In the genomic region with DNA sequence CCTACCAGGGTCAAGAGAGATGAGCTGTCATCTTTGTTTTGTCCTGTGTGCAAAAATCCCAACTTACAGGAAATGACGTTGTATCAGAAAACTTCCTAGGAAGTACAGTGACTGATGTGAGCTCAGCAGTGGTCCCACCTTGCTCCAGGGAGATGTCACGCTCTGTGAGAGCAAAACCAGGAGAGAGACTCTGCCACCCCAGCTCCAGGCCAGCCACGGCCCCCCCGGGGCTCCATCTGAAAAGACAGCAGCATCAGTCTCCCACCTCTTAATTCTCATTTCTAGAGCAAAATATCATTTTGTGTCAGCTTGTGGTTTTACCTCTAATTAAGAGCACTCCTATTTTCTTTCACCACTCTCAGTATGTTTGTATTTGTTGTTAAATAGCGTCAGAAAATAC, we compare ENCODE assay signal across 3 cellular contexts.
TF ChIP-seq lines count a peak whose summit lies in the region.

No MANE protein-coding gene starts in this region.

TF ChIP-seq in SK-N-SH, 30 proteins besides CTCF, POLR2A, EP300 and RAD21:
- TF ChIP-seq, protein P1, sequence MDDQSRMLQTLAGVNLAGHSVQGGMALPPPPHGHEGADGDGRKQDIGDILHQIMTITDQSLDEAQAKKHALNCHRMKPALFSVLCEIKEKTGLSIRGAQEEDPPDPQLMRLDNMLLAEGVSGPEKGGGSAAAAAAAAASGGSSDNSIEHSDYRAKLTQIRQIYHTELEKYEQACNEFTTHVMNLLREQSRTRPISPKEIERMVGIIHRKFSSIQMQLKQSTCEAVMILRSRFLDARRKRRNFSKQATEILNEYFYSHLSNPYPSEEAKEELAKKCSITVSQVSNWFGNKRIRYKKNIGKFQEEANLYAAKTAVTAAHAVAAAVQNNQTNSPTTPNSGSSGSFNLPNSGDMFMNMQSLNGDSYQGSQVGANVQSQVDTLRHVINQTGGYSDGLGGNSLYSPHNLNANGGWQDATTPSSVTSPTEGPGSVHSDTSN (IDR thresholded peaks at IDR 0.05) = 0 out of 2 replicates have a peak, but pooled peaks have one; percentile 5
- no peak for TF ChIP-seq GABPA (IDR thresholded peaks at IDR 0.05; ENCODE audit: low read depth)
- TF ChIP-seq, protein P2, sequence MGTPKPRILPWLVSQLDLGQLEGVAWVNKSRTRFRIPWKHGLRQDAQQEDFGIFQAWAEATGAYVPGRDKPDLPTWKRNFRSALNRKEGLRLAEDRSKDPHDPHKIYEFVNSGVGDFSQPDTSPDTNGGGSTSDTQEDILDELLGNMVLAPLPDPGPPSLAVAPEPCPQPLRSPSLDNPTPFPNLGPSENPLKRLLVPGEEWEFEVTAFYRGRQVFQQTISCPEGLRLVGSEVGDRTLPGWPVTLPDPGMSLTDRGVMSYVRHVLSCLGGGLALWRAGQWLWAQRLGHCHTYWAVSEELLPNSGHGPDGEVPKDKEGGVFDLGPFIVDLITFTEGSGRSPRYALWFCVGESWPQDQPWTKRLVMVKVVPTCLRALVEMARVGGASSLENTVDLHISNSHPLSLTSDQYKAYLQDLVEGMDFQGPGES (IDR thresholded peaks at IDR 0.05; ENCODE audit: low read depth, low read length) = no peak

TF ChIP-seq in SK-N-SH treated with all-trans-retinoic acid at 6 μM for 48 hours, 23 proteins besides CTCF, POLR2A, EP300 and RAD21:
- TF ChIP-seq TCF4 (CRISPR knock-in tag; IDR thresholded peaks at IDR 0.05; ENCODE audit: borderline replicate concordance) (no peak), ZNF8 (CRISPR knock-in tag; IDR thresholded peaks at IDR 0.05) (no peak), ZFP3 (CRISPR knock-in tag; IDR thresholded peaks at IDR 0.05) (no peak), GLIS3 (CRISPR knock-in tag; IDR thresholded peaks at IDR 0.05) (no peak), RARB (CRISPR knock-in tag; IDR thresholded peaks at IDR 0.05) (no peak), ESRRG (CRISPR knock-in tag; IDR thresholded peaks at IDR 0.05) (no peak), ARNTL (CRISPR knock-in tag; IDR thresholded peaks at IDR 0.05; ENCODE audit: borderline replicate concordance, low read depth) (no peak), ZFP30 (CRISPR knock-in tag; IDR thresholded peaks at IDR 0.05) (no peak), OSR1 (CRISPR knock-in tag; IDR thresholded peaks at IDR 0.05) (no peak), PPARA (CRISPR knock-in tag; IDR thresholded peaks at IDR 0.05; ENCODE audit: borderline replicate concordance) (no peak)
- TF ChIP-seq, protein P3, sequence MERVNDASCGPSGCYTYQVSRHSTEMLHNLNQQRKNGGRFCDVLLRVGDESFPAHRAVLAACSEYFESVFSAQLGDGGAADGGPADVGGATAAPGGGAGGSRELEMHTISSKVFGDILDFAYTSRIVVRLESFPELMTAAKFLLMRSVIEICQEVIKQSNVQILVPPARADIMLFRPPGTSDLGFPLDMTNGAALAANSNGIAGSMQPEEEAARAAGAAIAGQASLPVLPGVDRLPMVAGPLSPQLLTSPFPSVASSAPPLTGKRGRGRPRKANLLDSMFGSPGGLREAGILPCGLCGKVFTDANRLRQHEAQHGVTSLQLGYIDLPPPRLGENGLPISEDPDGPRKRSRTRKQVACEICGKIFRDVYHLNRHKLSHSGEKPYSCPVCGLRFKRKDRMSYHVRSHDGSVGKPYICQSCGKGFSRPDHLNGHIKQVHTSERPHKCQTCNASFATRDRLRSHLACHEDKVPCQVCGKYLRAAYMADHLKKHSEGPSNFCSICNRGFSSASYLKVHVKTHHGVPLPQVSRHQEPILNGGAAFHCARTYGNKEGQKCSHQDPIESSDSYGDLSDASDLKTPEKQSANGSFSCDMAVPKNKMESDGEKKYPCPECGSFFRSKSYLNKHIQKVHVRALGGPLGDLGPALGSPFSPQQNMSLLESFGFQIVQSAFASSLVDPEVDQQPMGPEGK (CRISPR knock-in tag; IDR thresholded peaks at IDR 0.05; ENCODE audit: borderline replicate concordance) = no peak
- TF ChIP-seq, protein P4, sequence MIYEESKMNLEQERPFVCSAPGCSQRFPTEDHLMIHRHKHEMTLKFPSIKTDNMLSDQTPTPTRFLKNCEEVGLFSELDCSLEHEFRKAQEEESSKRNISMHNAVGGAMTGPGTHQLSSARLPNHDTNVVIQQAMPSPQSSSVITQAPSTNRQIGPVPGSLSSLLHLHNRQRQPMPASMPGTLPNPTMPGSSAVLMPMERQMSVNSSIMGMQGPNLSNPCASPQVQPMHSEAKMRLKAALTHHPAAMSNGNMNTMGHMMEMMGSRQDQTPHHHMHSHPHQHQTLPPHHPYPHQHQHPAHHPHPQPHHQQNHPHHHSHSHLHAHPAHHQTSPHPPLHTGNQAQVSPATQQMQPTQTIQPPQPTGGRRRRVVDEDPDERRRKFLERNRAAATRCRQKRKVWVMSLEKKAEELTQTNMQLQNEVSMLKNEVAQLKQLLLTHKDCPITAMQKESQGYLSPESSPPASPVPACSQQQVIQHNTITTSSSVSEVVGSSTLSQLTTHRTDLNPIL (CRISPR knock-in tag; IDR thresholded peaks at IDR 0.05; ENCODE audit: low read depth) = no peak
- TF ChIP-seq, protein P5, sequence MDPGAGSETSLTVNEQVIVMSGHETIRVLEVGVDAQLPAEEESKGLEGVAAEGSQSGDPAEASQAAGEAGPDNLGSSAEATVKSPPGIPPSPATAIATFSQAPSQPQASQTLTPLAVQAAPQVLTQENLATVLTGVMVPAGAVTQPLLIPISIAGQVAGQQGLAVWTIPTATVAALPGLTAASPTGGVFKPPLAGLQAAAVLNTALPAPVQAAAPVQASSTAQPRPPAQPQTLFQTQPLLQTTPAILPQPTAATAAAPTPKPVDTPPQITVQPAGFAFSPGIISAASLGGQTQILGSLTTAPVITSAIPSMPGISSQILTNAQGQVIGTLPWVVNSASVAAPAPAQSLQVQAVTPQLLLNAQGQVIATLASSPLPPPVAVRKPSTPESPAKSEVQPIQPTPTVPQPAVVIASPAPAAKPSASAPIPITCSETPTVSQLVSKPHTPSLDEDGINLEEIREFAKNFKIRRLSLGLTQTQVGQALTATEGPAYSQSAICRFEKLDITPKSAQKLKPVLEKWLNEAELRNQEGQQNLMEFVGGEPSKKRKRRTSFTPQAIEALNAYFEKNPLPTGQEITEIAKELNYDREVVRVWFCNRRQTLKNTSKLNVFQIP (CRISPR knock-in tag; IDR thresholded peaks at IDR 0.05; ENCODE audit: borderline replicate concordance, low read depth) = no peak
- TF ChIP-seq, protein P6, sequence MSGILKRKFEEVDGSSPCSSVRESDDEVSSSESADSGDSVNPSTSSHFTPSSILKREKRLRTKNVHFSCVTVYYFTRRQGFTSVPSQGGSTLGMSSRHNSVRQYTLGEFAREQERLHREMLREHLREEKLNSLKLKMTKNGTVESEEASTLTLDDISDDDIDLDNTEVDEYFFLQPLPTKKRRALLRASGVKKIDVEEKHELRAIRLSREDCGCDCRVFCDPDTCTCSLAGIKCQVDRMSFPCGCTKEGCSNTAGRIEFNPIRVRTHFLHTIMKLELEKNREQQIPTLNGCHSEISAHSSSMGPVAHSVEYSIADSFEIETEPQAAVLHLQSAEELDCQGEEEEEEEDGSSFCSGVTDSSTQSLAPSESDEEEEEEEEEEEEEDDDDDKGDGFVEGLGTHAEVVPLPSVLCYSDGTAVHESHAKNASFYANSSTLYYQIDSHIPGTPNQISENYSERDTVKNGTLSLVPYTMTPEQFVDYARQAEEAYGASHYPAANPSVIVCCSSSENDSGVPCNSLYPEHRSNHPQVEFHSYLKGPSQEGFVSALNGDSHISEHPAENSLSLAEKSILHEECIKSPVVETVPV (CRISPR knock-in tag; IDR thresholded peaks at IDR 0.05) = no peak

TF ChIP-seq in GM12878, 131 proteins besides CTCF, POLR2A, EP300 and RAD21 (continues in another document):
- TF ChIP-seq NFIC (IDR thresholded peaks at IDR 0.05; ENCODE audit: low read depth, low read length) (peak; percentile 52; the same call in 1 of the 2 replicates), EGR1 (IDR thresholded peaks at IDR 0.05; ENCODE audit: borderline replicate concordance in 1 of 2, low read depth in 2 of 2, low read length in 2 of 2) (no peak), JUND (IDR thresholded peaks at IDR 0.05; ENCODE audit: low read depth, low read length) (0 out of 2 replicates have a peak, but pooled peaks have one; percentile 35), SIX5 (IDR thresholded peaks at IDR 0.05; ENCODE audit: low read depth, low read length, severe bottlenecking) (no peak), GATAD2B (conservative IDR thresholded peaks at IDR 0.05; ENCODE audit: low read depth) (0 out of 2 replicates have a peak, but pooled peaks have one; percentile 58), CBFB (IDR thresholded peaks at IDR 0.05; ENCODE audit: low read depth) (0 out of 2 replicates have a peak, but pooled peaks have one; percentile 31), MTA2 (IDR thresholded peaks at IDR 0.05; ENCODE audit: low read depth) (peak; percentile 94), IKZF1 (conservative IDR thresholded peaks at IDR 0.05) (peak; percentile 69), IKZF2 (IDR thresholded peaks at IDR 0.05) (peak; percentile 68 to 77), NR2C1 (IDR thresholded peaks at IDR 0.05) (no peak), PAX8 (IDR thresholded peaks at IDR 0.05) (no peak), KLF5 (IDR thresholded peaks at IDR 0.05; ENCODE audit: partially characterized antibody) (no peak), ZZZ3 (IDR thresholded peaks at IDR 0.05; ENCODE audit: control insufficient read depth, insufficient read length, low read depth) (no peak), SRF (IDR thresholded peaks at IDR 0.05; ENCODE audit: low read depth in 2 of 2, low read length in 2 of 2) (no peak), TCF12 (IDR thresholded peaks at IDR 0.05; ENCODE audit: low read depth, low read length) (no peak), CREB1 (IDR thresholded peaks at IDR 0.05; ENCODE audit: low read depth) (no peak), TCF3 (IDR thresholded peaks at IDR 0.05; ENCODE audit: borderline replicate concordance, insufficient read depth, low read depth, low read length) (no peak), HDAC2 (IDR thresholded peaks at IDR 0.05) (no peak), YBX1 (IDR thresholded peaks at IDR 0.05) (no peak), SMAD1 (IDR thresholded peaks at IDR 0.05; ENCODE audit: low read depth, partially characterized antibody) (no peak), FOS (IDR thresholded peaks at IDR 0.05; ENCODE audit: borderline replicate concordance, extremely low read depth, insufficient read length) (no peak), CREM (IDR thresholded peaks at IDR 0.05; ENCODE audit: low read depth) (peak; percentile 57; the same call in 1 of the 2 replicates), ATF7 (IDR thresholded peaks at IDR 0.05; ENCODE audit: low read depth) (peak; percentile 40; the same call in 1 of the 2 replicates), ZNF274 (IDR thresholded peaks at IDR 0.05; ENCODE audit: insufficient read depth, insufficient read length) (no peak), ZNF622 (IDR thresholded peaks at IDR 0.05) (no peak), POU2F2 (IDR thresholded peaks at IDR 0.05; ENCODE audit: borderline replicate concordance, low read depth, low read length) (no peak), NFXL1 (IDR thresholded peaks at IDR 0.05; ENCODE audit: borderline replicate concordance) (no peak), SUPT20H (IDR thresholded peaks at IDR 0.05; ENCODE audit: borderline replicate concordance, control insufficient read depth, low read depth, low read length) (no peak), RCOR1 (conservative IDR thresholded peaks at IDR 0.05; ENCODE audit: low read depth, low read length) (no peak), SREBF2 (IDR thresholded peaks at IDR 0.05; ENCODE audit: low read length) (no peak), MYB (IDR thresholded peaks at IDR 0.05; ENCODE audit: borderline replicate concordance, low read depth, low read length) (no peak), ZNF217 (IDR thresholded peaks at IDR 0.05) (no peak), CBX3 (IDR thresholded peaks at IDR 0.05; ENCODE audit: borderline replicate concordance, low read depth) (no peak), JUNB (IDR thresholded peaks at IDR 0.05) (peak; percentile 90)
- TF ChIP-seq, protein P7, sequence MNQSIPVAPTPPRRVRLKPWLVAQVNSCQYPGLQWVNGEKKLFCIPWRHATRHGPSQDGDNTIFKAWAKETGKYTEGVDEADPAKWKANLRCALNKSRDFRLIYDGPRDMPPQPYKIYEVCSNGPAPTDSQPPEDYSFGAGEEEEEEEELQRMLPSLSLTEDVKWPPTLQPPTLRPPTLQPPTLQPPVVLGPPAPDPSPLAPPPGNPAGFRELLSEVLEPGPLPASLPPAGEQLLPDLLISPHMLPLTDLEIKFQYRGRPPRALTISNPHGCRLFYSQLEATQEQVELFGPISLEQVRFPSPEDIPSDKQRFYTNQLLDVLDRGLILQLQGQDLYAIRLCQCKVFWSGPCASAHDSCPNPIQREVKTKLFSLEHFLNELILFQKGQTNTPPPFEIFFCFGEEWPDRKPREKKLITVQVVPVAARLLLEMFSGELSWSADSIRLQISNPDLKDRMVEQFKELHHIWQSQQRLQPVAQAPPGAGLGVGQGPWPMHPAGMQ (IDR thresholded peaks at IDR 0.05; ENCODE audit: borderline replicate concordance) = no peak
- TF ChIP-seq, protein P8, sequence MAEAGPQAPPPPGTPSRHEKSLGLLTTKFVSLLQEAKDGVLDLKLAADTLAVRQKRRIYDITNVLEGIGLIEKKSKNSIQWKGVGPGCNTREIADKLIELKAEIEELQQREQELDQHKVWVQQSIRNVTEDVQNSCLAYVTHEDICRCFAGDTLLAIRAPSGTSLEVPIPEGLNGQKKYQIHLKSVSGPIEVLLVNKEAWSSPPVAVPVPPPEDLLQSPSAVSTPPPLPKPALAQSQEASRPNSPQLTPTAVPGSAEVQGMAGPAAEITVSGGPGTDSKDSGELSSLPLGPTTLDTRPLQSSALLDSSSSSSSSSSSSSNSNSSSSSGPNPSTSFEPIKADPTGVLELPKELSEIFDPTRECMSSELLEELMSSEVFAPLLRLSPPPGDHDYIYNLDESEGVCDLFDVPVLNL (IDR thresholded peaks at IDR 0.05; ENCODE audit: low read depth, low read length) = no peak
- TF ChIP-seq, protein P9, sequence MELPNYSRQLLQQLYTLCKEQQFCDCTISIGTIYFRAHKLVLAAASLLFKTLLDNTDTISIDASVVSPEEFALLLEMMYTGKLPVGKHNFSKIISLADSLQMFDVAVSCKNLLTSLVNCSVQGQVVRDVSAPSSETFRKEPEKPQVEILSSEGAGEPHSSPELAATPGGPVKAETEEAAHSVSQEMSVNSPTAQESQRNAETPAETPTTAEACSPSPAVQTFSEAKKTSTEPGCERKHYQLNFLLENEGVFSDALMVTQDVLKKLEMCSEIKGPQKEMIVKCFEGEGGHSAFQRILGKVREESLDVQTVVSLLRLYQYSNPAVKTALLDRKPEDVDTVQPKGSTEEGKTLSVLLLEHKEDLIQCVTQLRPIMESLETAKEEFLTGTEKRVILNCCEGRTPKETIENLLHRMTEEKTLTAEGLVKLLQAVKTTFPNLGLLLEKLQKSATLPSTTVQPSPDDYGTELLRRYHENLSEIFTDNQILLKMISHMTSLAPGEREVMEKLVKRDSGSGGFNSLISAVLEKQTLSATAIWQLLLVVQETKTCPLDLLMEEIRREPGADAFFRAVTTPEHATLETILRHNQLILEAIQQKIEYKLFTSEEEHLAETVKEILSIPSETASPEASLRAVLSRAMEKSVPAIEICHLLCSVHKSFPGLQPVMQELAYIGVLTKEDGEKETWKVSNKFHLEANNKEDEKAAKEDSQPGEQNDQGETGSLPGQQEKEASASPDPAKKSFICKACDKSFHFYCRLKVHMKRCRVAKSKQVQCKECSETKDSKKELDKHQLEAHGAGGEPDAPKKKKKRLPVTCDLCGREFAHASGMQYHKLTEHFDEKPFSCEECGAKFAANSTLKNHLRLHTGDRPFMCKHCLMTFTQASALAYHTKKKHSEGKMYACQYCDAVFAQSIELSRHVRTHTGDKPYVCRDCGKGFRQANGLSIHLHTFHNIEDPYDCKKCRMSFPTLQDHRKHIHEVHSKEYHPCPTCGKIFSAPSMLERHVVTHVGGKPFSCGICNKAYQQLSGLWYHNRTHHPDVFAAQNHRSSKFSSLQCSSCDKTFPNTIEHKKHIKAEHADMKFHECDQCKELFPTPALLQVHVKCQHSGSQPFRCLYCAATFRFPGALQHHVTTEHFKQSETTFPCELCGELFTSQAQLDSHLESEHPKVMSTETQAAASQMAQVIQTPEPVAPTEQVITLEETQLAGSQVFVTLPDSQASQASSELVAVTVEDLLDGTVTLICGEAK (IDR thresholded peaks at IDR 0.05; ENCODE audit: borderline replicate concordance) = no peak
